In genomic region chr10:4280481-4281206, GRCh38 we compare ENCODE assay signal across 12 cellular contexts.
A peak's percentile ranks its signal among the peaks of the same experiment; 100 is the strongest.
DNase-seq lines count a peak whose midpoint lies in the region; ATAC-seq and TF ChIP-seq lines count a peak whose summit lies in the region.
"Had no signal": no experiment of that assay in that cellular context is flagged by ENCODE, and none has a peak within 500 bp of the region (broad histone marks: within the 10 kb centered on the region; RNA-seq: fewer than 3 reads in every experiment).

No MANE protein-coding gene starts in this region.

- H3K79me2 ChIP-seq in hepatocyte = no peaks in the 10 kb centered on the region

- H3K36me3 ChIP-seq in brain microvascular endothelial cell (replicated peaks) (no peaks in the 10 kb centered on the region), hepatocyte (replicated peaks; ENCODE audit: insufficient read depth, low read depth) (no peaks in the 10 kb centered on the region), stomach (no peaks in the 10 kb centered on the region)
- H3K36me3 ChIP-seq: right lobe of liver had no signal

- peaks cover 23% of the 10 kb centered on the region for H3K4me1 ChIP-seq in hepatocyte (ENCODE audit: insufficient read depth)
- H3K4me1 ChIP-seq in stomach = peaks cover 6 to 43% (median 22%) of the 10 kb centered on the region in 4 donors
- H3K4me1 ChIP-seq: right lobe of liver had no signal

- intact Hi-C loops in stomach (cut with DNase I; ENCODE audit: low total_unique reads) = no loop called here

- TF ChIP-seq POLR2A in stomach (IDR thresholded peaks at IDR 0.05) = no peak

- no peaks in the 10 kb centered on the region for H3K27me3 ChIP-seq in brain microvascular endothelial cell (replicated peaks)
- no peaks in the 10 kb centered on the region for H3K27me3 ChIP-seq in hepatocyte
- H3K27me3 ChIP-seq in stomach = no peaks in the 10 kb centered on the region
- H3K27me3 ChIP-seq: right lobe of liver had no signal

- H4K20me1 ChIP-seq in hepatocyte (ENCODE audit: insufficient read depth, poor library complexity, severe bottlenecking) = no peaks in the 10 kb centered on the region

- WGBS in hepatocyte (ENCODE audit: low lambda C conversion rate, missing lambda C conversion rate) = 69% methylated on average over 7 of the region's 7 CpGs
- WGBS in stomach, 5 donors = 57 to 70% (median 64%) methylated on average over 7 of the region's 7 CpGs

- in situ Hi-C loops in brain microvascular endothelial cell (cut with HindIII; ENCODE audit: low pct_ligation_motif_present, low sequenced_read_pairs) = no loop called here

- H3K9me3 ChIP-seq in hepatocyte (ENCODE audit: low read depth) (no peaks in the 10 kb centered on the region), stomach (no peaks in the 10 kb centered on the region)
- H3K9me3 ChIP-seq: right lobe of liver had no signal

- TF ChIP-seq CTCF in HFF-Myc (IDR thresholded peaks at IDR 0.05; ENCODE audit: low read depth, low read length, missing control alignments) (no peak), brain microvascular endothelial cell (IDR thresholded peaks at IDR 0.05; ENCODE audit: low read depth, low read length, missing control alignments) (no peak), hepatocyte (IDR thresholded peaks at IDR 0.05; ENCODE audit: poor library complexity) (no peak), stomach (IDR thresholded peaks at IDR 0.05) (no peak)

- no peak for ATAC-seq in GM18907 (IDR thresholded peaks at IDR 0.05; ENCODE audit: unreplicated experiment)
- no peak for ATAC-seq in GM18867 (IDR thresholded peaks at IDR 0.05; ENCODE audit: unreplicated experiment)
- ATAC-seq: stimulated activated memory B cell treated with anti-CD40 and anti-IgM and Interleukin-4, amounts not matched to agents 10 μg/mL and 1 μg/mL and 100 μg/mL, for 72 hours had no signal

- no peak overlapping the region for H3K4me2 ChIP-seq in hepatocyte

- DNase-seq in HFF-Myc (ENCODE audit: extremely low read depth, low read depth) (peak; percentile 63), brain microvascular endothelial cell (no peak), hepatocyte (ENCODE audit: low spot score) (no peak), stomach (no peak), OCI-M1 (lab: John Stamatoyannopoulos, UW) (no peak), NOMO-1 (lab: John Stamatoyannopoulos, UW; ENCODE audit: unreplicated experiment in 2 of 2) (no peak)
- DNase-seq: cerebellar nuclear complex, DMS79 treated with DMSO at 0.1 percent for 48 hours, right lobe of liver had no signal

- TF ChIP-seq EP300 in stomach (IDR thresholded peaks at IDR 0.05) = peak; percentile 33

- H2AFZ ChIP-seq in hepatocyte = no peak overlapping the region

- no peaks in the 10 kb centered on the region for H3K9me2 ChIP-seq in hepatocyte (replicated peaks; ENCODE audit: insufficient read depth)

- H3K4me3 ChIP-seq in HFF-Myc (replicated peaks; ENCODE audit: low read depth, low read length) (no peak overlapping the region), brain microvascular endothelial cell (ENCODE audit: low read depth, low read length) (no peak overlapping the region), hepatocyte (no peak overlapping the region), stomach (no peak overlapping the region)
- H3K4me3 ChIP-seq: right lobe of liver had no signal

- H3K27ac ChIP-seq in brain microvascular endothelial cell = peak overlapping the region; percentile 9
- peak overlapping the region; percentile 49 for H3K27ac ChIP-seq in hepatocyte
- H3K27ac ChIP-seq in stomach = peak overlapping the region; percentile 31 to 78 (median 76)

Comparison
In these comparisons a context has a peak if more than half of its experiments do, and no peak if none do; other contexts are left out.
1. H3K27ac ChIP-seq: peak in every context shown above with its lines; median percentile 76 in stomach; 49 in hepatocyte; 9 in brain microvascular endothelial cell.